ENCODE assay signal across 7 cellular contexts in genomic region chr2:226717719-226718118, GRCh38.
"Had no signal": no experiment of that assay in that cellular context is flagged by ENCODE, and none has a peak within 500 bp of the region (broad histone marks: within the 10 kb centered on the region; RNA-seq: fewer than 3 reads in every experiment).

No MANE protein-coding gene starts in this region.

- H3K4me3 ChIP-seq: GM23248, HAP-1 had no signal

- H3K9me3 ChIP-seq: HAP-1 had no signal

- DNase-seq: GM23248, GOT3, H7, KG1 had no signal

- H3K27ac Mint-ChIP-seq: IgD-negative memory B cell had no signal

- H3K4me1 ChIP-seq: HAP-1 had no signal

- H2AFZ ChIP-seq: GM23248 had no signal

- H3K36me3 ChIP-seq: HAP-1 had no signal

- H3K9ac ChIP-seq: GM23248 had no signal

- H3K27ac ChIP-seq: GM23248 had no signal

- H3K4me3 Mint-ChIP-seq: IgD-negative memory B cell had no signal

- FAIRE-seq: HTR-8/SVneo had no signal
